Comparison of ENCODE assay signal across 8 cellular contexts in the genomic region with DNA sequence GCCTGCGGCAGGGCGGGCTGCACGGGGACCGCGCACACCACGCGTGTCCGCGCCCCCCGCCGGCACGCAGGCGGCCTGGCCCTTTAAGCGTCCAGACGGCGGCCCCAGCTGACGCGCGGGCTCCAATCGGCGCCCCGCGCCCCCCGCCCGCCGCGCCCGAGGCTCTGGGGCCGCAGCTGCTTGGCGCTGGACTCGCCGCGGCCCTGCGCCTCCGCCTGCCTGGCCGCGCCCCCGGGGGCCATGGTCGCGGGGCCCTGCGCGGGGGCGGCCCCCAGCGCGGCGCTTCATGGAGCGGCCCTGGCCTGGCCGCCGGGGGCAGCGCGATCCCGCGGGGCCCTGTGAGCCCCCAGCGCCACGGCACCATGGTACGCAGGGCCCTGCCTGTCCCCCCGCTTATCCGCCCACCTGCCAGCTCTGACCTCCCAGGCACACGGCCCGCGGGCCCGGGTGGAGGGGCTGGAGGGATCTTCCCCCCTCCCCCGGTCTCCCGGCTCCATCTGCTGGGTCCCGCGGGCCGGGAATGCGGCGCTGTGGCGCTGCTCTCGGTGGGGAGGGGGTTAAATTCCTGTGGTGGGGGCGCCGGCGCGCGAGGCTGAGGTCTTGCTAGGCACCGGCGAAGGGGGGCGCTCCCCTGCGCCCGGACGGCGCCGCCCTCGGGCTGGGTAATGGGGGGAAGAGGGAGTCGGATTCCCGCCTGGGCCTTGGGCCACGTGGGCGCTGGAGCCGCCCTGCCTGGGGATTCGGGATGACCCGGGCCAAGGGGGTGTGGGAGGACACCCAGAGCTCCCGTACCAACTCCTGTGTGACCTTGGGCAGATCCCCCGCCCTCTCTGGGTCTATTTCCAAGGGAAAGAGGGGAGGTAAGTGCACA. TPM values are rescaled to one million over a fixed set of nuclear protein-coding genes. Genes with fewer than 3 reads are reported as not detected.
DNase-seq lines count a peak whose midpoint lies in the region; ATAC-seq and TF ChIP-seq lines count a peak whose summit lies in the region.

No MANE protein-coding gene starts in this region.

- H3K4me3 ChIP-seq in HUES48 (ENCODE audit: low read depth, low read length), result peak overlapping the region; percentile 76

- H3K27ac Mint-ChIP-seq in activated T-helper 17 cell treated with anti-CD3 and anti-CD28 coated beads, Interleukin-2, amount 50 U/mL, for 72 hours, result no peak overlapping the region
- no peak overlapping the region for H3K27ac Mint-ChIP-seq in nephron progenitor cell

- H3K4me1 Mint-ChIP-seq in activated T-helper 17 cell treated with anti-CD3 and anti-CD28 coated beads, Interleukin-2, amount 50 U/mL, for 72 hours, result peaks cover 5% of the 10 kb centered on the region
- peaks cover 26% of the 10 kb centered on the region for H3K4me1 Mint-ChIP-seq in nephron progenitor cell

- H3K9me3 ChIP-seq in HUES48 (ENCODE audit: control insufficient read depth, insufficient read depth, low read length), result no peaks in the 10 kb centered on the region

- H3K36me3 Mint-ChIP-seq in activated T-helper 17 cell treated with anti-CD3 and anti-CD28 coated beads, Interleukin-2, amount 50 U/mL, for 72 hours (ENCODE audit: low read depth), result peaks cover 2% of the 10 kb centered on the region
- H3K36me3 Mint-ChIP-seq in nephron progenitor cell (ENCODE audit: low read depth), result peaks cover 2% of the 10 kb centered on the region

- H3K4me1 ChIP-seq in HUES48 (ENCODE audit: control insufficient read depth, insufficient read depth, low read length), result peaks cover 38% of the 10 kb centered on the region

- 0 out of 2 replicates have a peak, but pooled peaks cover 6% of the 10 kb centered on the region for H3K36me3 ChIP-seq in HUES48 (ENCODE audit: control insufficient read depth, insufficient read depth, low read length)

- no peaks in the 10 kb centered on the region for H3K27me3 ChIP-seq in HUES48 (ENCODE audit: control insufficient read depth, insufficient read depth, low read length)

- peak overlapping the region; percentile 50 for H3K9ac ChIP-seq in HUES48 (ENCODE audit: low read depth, low read length)

- no peaks in the 10 kb centered on the region for H3K9me3 Mint-ChIP-seq in activated T-helper 17 cell treated with anti-CD3 and anti-CD28 coated beads, Interleukin-2, amount 50 U/mL, for 72 hours
- no peaks in the 10 kb centered on the region for H3K9me3 Mint-ChIP-seq in nephron progenitor cell

- TF ChIP-seq POLR2A in GM18505 (IDR thresholded peaks at IDR 0.05; ENCODE audit: borderline replicate concordance, extremely low read depth, insufficient read depth, insufficient read length), result no peak

- DNase-seq in EL (peak; percentile 65), germinal center (ENCODE audit: low spot score) (peak; percentile 31), nephron progenitor cell (peak; percentile 76)

- no peaks in the 10 kb centered on the region for H3K27me3 Mint-ChIP-seq in activated T-helper 17 cell treated with anti-CD3 and anti-CD28 coated beads, Interleukin-2, amount 50 U/mL, for 72 hours
- H3K27me3 Mint-ChIP-seq in nephron progenitor cell (ENCODE audit: low read depth, poor library complexity), result peaks cover 2% of the 10 kb centered on the region

- peak overlapping the region; percentile 52 for H3K27ac ChIP-seq in HUES48 (ENCODE audit: low read depth, low read length)

- no peak for TF ChIP-seq CTCF in nephron progenitor cell (IDR thresholded peaks at IDR 0.05)

- peak overlapping the region; percentile 81 for H3K4me3 Mint-ChIP-seq in activated T-helper 17 cell treated with anti-CD3 and anti-CD28 coated beads, Interleukin-2, amount 50 U/mL, for 72 hours
- H3K4me3 Mint-ChIP-seq in nephron progenitor cell, result peak overlapping the region; percentile 42

- peak; percentile 61 for ATAC-seq in activated T-helper 17 cell treated with anti-CD3 and anti-CD28 coated beads, Interleukin-2, amount 50 U/mL, for 72 hours (replicated peaks)
- no peak for ATAC-seq in HG03460 (IDR thresholded peaks at IDR 0.05; ENCODE audit: unreplicated experiment)
- no peak for ATAC-seq in GM18505 (IDR thresholded peaks at IDR 0.05; ENCODE audit: unreplicated experiment)
- ATAC-seq in GM21723 (IDR thresholded peaks at IDR 0.05; ENCODE audit: unreplicated experiment), result no peak

RNA-seq across cellular contexts. Expression of a gene that starts 1.1 kb away (rescaled TPM):
- total RNA-seq in activated T-helper 17 cell treated with anti-CD3 and anti-CD28 coated beads, Interleukin-2, amount 50 U/mL, for 72 hours, result 1 to 10 TPM in 1 of 2 donors, under 1 TPM in 1; 0.19 to 1.2 TPM

RNA-seq across cellular contexts. Expression of a gene that starts 30.8 kb away (rescaled TPM):
- total RNA-seq in activated T-helper 17 cell treated with anti-CD3 and anti-CD28 coated beads, Interleukin-2, amount 50 U/mL, for 72 hours, result not detected

RNA-seq across cellular contexts. Expression of a gene that starts 48.0 kb away (rescaled TPM):
- not detected for total RNA-seq in activated T-helper 17 cell treated with anti-CD3 and anti-CD28 coated beads, Interleukin-2, amount 50 U/mL, for 72 hours

RNA-seq across cellular contexts. Expression of a gene that starts 54.1 kb away (rescaled TPM):
- total RNA-seq in activated T-helper 17 cell treated with anti-CD3 and anti-CD28 coated beads, Interleukin-2, amount 50 U/mL, for 72 hours, result 100 to 1,000 TPM in 1 of 2 donors, 10 to 100 TPM in 1; 81.8 to 122 TPM
